ENCODE assay signal across 1 cellular context in genomic region chr10:92571649-92572048, GRCh38.
TF ChIP-seq lines count a peak whose summit lies in the region.

No MANE protein-coding gene starts in this region.

TF ChIP-seq in GM12878, 131 proteins besides CTCF, POLR2A, EP300 and RAD21:
- no peak for TF ChIP-seq MTA2 (IDR thresholded peaks at IDR 0.05; ENCODE audit: low read depth)
- no peak for TF ChIP-seq ZBTB33 (IDR thresholded peaks at IDR 0.05)
- no peak for TF ChIP-seq NFYA (IDR thresholded peaks at IDR 0.05; ENCODE audit: borderline replicate concordance, low read depth, low read length)
- TF ChIP-seq NR2C2 (IDR thresholded peaks at IDR 0.05; ENCODE audit: borderline replicate concordance, control insufficient read depth, insufficient read length, low read depth), result no peak
- no peak for TF ChIP-seq ZNF687 (IDR thresholded peaks at IDR 0.05)
- TF ChIP-seq BHLHE40 (IDR thresholded peaks at IDR 0.05; ENCODE audit: borderline replicate concordance in 1 of 2, low read depth in 2 of 2, low read length in 1 of 2), result no peak
- TF ChIP-seq IKZF2 (IDR thresholded peaks at IDR 0.05), result no peak
- TF ChIP-seq POU2F2 (IDR thresholded peaks at IDR 0.05; ENCODE audit: borderline replicate concordance, low read depth, low read length), result no peak
- no peak for TF ChIP-seq RCOR1 (conservative IDR thresholded peaks at IDR 0.05; ENCODE audit: low read depth, low read length)
- no peak for TF ChIP-seq TBL1XR1 (IDR thresholded peaks at IDR 0.05; ENCODE audit: low read depth, low read length)
- TF ChIP-seq BCL11A (IDR thresholded peaks at IDR 0.05; ENCODE audit: low read depth, low read length), result no peak
- no peak for TF ChIP-seq ATF2 (IDR thresholded peaks at IDR 0.05; ENCODE audit: low read length)
- TF ChIP-seq SRF (IDR thresholded peaks at IDR 0.05; ENCODE audit: low read depth in 2 of 2, low read length in 2 of 2), result no peak
- no peak for TF ChIP-seq IRF4 (IDR thresholded peaks at IDR 0.05; ENCODE audit: low read depth, low read length)
